9 cellular contexts compared by ENCODE assay signal in genomic region chr18:62524443-62525200, GRCh38. TPM values are rescaled to one million over a fixed set of nuclear protein-coding genes. Genes with fewer than 3 reads are reported as not detected.
DNase-seq lines count a peak whose midpoint lies in the region; ATAC-seq, FAIRE-seq and TF ChIP-seq lines count a peak whose summit lies in the region.
"Had no signal": no experiment of that assay in that cellular context is flagged by ENCODE, and none has a peak within 500 bp of the region (broad histone marks: within the 10 kb centered on the region; RNA-seq: fewer than 3 reads in every experiment).

No MANE protein-coding gene starts in this region.

- H3K27me3 ChIP-seq in Peyer's patch (no peaks in the 10 kb centered on the region), pancreas (no peaks in the 10 kb centered on the region), thyroid gland (no peaks in the 10 kb centered on the region)

- H3K4me1 Mint-ChIP-seq in activated naive CD4-positive, alpha-beta T cell treated with anti-CD3 and anti-CD28 coated beads, Interleukin-2, amount 50 U/mL, for 24 hours = peaks cover 51% of the 10 kb centered on the region

- WGBS in pancreas, 2 donors = 0 to 1% methylated on average over 55 to 57 of the region's 57 CpGs
- whole genome bisulfite sequencing in thyroid gland, 2 donors = 2 to 4% methylated on average over 13 to 19 of the region's 57 CpGs

- ATAC-seq in HG02852 (IDR thresholded peaks at IDR 0.05; ENCODE audit: unreplicated experiment) (peak; percentile 10), Right ventricle myocardium inferior (no peak), pancreas (peak; percentile 32 to 53 (median 45)), GM18873 (IDR thresholded peaks at IDR 0.05; ENCODE audit: low FRiP score, unreplicated experiment) (no peak)

- H3K36me3 ChIP-seq in Peyer's patch (no peaks in the 10 kb centered on the region), pancreas (no peaks in the 10 kb centered on the region), thyroid gland (no peaks in the 10 kb centered on the region)

- H3K27ac ChIP-seq in Peyer's patch = peak overlapping the region; percentile 95 to 100 (median 96)
- peak overlapping the region; percentile 86 to 98 (median 93) for H3K27ac ChIP-seq in pancreas
- peak overlapping the region; percentile 84 to 100 (median 98) for H3K27ac ChIP-seq in thyroid gland

- H3K36me3 Mint-ChIP-seq in activated naive CD4-positive, alpha-beta T cell treated with anti-CD3 and anti-CD28 coated beads, Interleukin-2, amount 50 U/mL, for 24 hours = no peaks in the 10 kb centered on the region

- no peaks in the 10 kb centered on the region for H3K27me3 Mint-ChIP-seq in activated naive CD4-positive, alpha-beta T cell treated with anti-CD3 and anti-CD28 coated beads, Interleukin-2, amount 50 U/mL, for 24 hours

- H3K4me1 ChIP-seq in Peyer's patch (peaks cover 0 to 35% (median 8%) of the 10 kb centered on the region in 4 donors), pancreas (peaks cover 11 to 26% (median 19%) of the 10 kb centered on the region in 3 donors), thyroid gland (peaks cover 20 to 22% of the 10 kb centered on the region in 2 donors)

- H3K4me3 ChIP-seq in Peyer's patch (peak overlapping the region; percentile 76 to 89 (median 85)), pancreas (peak overlapping the region; percentile 76 to 98 (median 86)), thyroid gland (replicated peaks in 1 of 3) (peak overlapping the region; percentile 29 to 77 (median 75))

- FAIRE-seq in pancreas (lab: Jason Lieb, UNC) = no peak
- FAIRE-seq: colon had no signal

- peak overlapping the region; percentile 95 for H3K4me3 Mint-ChIP-seq in activated naive CD4-positive, alpha-beta T cell treated with anti-CD3 and anti-CD28 coated beads, Interleukin-2, amount 50 U/mL, for 24 hours

- peak overlapping the region; percentile 96 for H3K27ac Mint-ChIP-seq in activated naive CD4-positive, alpha-beta T cell treated with anti-CD3 and anti-CD28 coated beads, Interleukin-2, amount 50 U/mL, for 24 hours

- DNase-seq in DMS 273 (lab: John Stamatoyannopoulos, UW; ENCODE audit: unreplicated experiment) (peak; percentile 81), Peyer's patch (peak; percentile 61 to 86 (median 80)), Right ventricle myocardium inferior (ENCODE audit: missing footprints) (peak; percentile 84), pancreas (peak; percentile 58 to 87 (median 72)), thyroid gland (peak; percentile 68 to 69)

- TF ChIP-seq CTCF in Peyer's patch (IDR thresholded peaks at IDR 0.05) = no peak
- no peak for TF ChIP-seq CTCF in pancreas (IDR thresholded peaks at IDR 0.05)
- no peak for TF ChIP-seq CTCF in thyroid gland (IDR thresholded peaks at IDR 0.05)

- intact Hi-C loops in Right ventricle myocardium inferior (cut with DNase I) = loop anchor here (5.0 kb wide), 3 partner anchors 58 to 197 kb away; partner anchors contain the start of gene TNFRSF11A
- intact Hi-C loops in pancreas (cut with DNase I) = no loop called here
- intact Hi-C loops in thyroid gland (cut with DNase I) = no loop called here

- TF ChIP-seq POLR2A in Peyer's patch (IDR thresholded peaks at IDR 0.05) (peak; percentile 47 to 62), thyroid gland (IDR thresholded peaks at IDR 0.05) (peak in 1 of 2 donors; percentile 80)

- no peaks in the 10 kb centered on the region for H3K9me3 Mint-ChIP-seq in activated naive CD4-positive, alpha-beta T cell treated with anti-CD3 and anti-CD28 coated beads, Interleukin-2, amount 50 U/mL, for 24 hours

- H3K9me3 ChIP-seq in Peyer's patch (no peaks in the 10 kb centered on the region), pancreas (no peaks in the 10 kb centered on the region), thyroid gland (no peaks in the 10 kb centered on the region)

RNA-seq across cellular contexts. Expression of gene ZCCHC2, which starts 1.8 kb away (rescaled TPM):
- total RNA-seq in Peyer's patch (10 to 100 TPM; 35.6 to 54.5 (median 37.2) TPM), Right ventricle myocardium inferior (18.2 TPM), pancreas (10 to 100 TPM in 1 of 6 donors, 1 to 10 TPM in 5; 7.4 to 14.2 (median 8.3) TPM), thyroid gland (10 to 100 TPM; 20.1 to 28.5 (median 24.9) TPM)
- 1 to 10 TPM; 4.1 to 6.0 TPM for polyA plus RNA-seq in pancreas

Comparison
In these comparisons a context has a peak if more than half of its experiments do, and no peak if none do; other contexts are left out.
1. ATAC-seq: peak in HG02852 (single experiment) and pancreas (4 of 4); none in Right ventricle myocardium inferior (single experiment) and GM18873 (single experiment).
2. Peak in every context shown above with its lines, with median percentiles within 50 percentile points of each other: DNase-seq, H3K27ac ChIP-seq and H3K4me3 ChIP-seq.